Comparison of ENCODE assay signal across 28 cellular contexts in genomic region chr5:175595905-175596304, GRCh38.
"Had no signal": no experiment of that assay in that cellular context is flagged by ENCODE, and none has a peak within 500 bp of the region (broad histone marks: within the 10 kb centered on the region; RNA-seq: fewer than 3 reads in every experiment).

No MANE protein-coding gene starts in this region.

- ATAC-seq: naive thymus-derived CD8-positive, alpha-beta T cell; natural killer cell treated with Interleukin-12 subunit alpha and Interleukin-12 subunit beta and Interleukin-15 and Interleukin-18, amount 100 ng/mL, for 72 hours; psoas muscle; right cardiac atrium; right lobe of liver; stimulated activated memory B cell treated with anti-CD40 and anti-IgM and Interleukin-4, amounts not matched to agents 10 μg/mL and 1 μg/mL and 100 μg/mL, for 72 hours; stimulated activated naive CD8-positive, alpha-beta T cell treated with anti-CD3 and anti-CD28 coated beads, Interleukin-15, amount 100 ng/mL, for 72 hours; stimulated activated naive CD8-positive, alpha-beta T cell treated with anti-CD3 and anti-CD28 coated beads, Interleukin-15, Interleukin-2, amounts not matched to agents 100 U/mL and 50 U/mL, for 24 hours; upper lobe of right lung had no signal

- H3K27ac ChIP-seq: neural progenitor cell, ovary, parathyroid adenoma, psoas muscle, right lobe of liver, sigmoid colon, suprapubic skin, testis, tibial artery, transverse colon, upper lobe of right lung, uterus had no signal

- FAIRE-seq: small intestine had no signal

- H3K9ac ChIP-seq: neural progenitor cell, parathyroid adenoma had no signal

- H3K4me2 ChIP-seq: neural progenitor cell had no signal

- H3K4me3 Mint-ChIP-seq: naive thymus-derived CD8-positive, alpha-beta T cell; natural killer cell treated with Interleukin-12 subunit alpha and Interleukin-12 subunit beta and Interleukin-15 and Interleukin-18, amount 100 ng/mL, for 72 hours; neural progenitor cell; stimulated activated memory B cell treated with anti-CD40 and anti-IgM and Interleukin-4, amounts not matched to agents 10 μg/mL and 1 μg/mL and 100 μg/mL, for 72 hours; stimulated activated naive CD8-positive, alpha-beta T cell treated with anti-CD3 and anti-CD28 coated beads, Interleukin-15, amount 100 ng/mL, for 72 hours; type B pancreatic cell had no signal

- H3K4me1 Mint-ChIP-seq: stimulated activated memory B cell treated with anti-CD40 and anti-IgM and Interleukin-4, amounts not matched to agents 10 μg/mL and 1 μg/mL and 100 μg/mL, for 72 hours had no signal

- DNase-seq: naive thymus-derived CD8-positive, alpha-beta T cell; occipital lobe; ovary; psoas muscle; right cardiac atrium; right lobe of liver; sigmoid colon; small intestine; stimulated activated CD4-positive, alpha-beta T cell treated with anti-CD3 and anti-CD28 coated beads, Interleukin-15, amount 100 ng/mL, for 24 hours; stimulated activated CD4-positive, alpha-beta T cell treated with anti-CD3 and anti-CD28 coated beads, Interleukin-2, amount 100 ng/mL, for 24 hours; stimulated activated CD4-positive, alpha-beta T cell treated with anti-CD3 and anti-CD28 coated beads, Interleukin-2, amount 100 ng/mL, for 48 hours; stimulated activated CD4-positive, alpha-beta T cell treated with anti-CD3 and anti-CD28 coated beads, Interleukin-4, amount 100 ng/mL, for 24 hours; stimulated activated naive CD4-positive, alpha-beta T cell; stimulated activated naive CD8-positive, alpha-beta T cell treated with anti-CD3 and anti-CD28 coated beads, Interleukin-15, amount 100 ng/mL, for 72 hours; stimulated activated naive CD8-positive, alpha-beta T cell treated with anti-CD3 and anti-CD28 coated beads, Interleukin-15, Interleukin-2, amounts not matched to agents 100 U/mL and 50 U/mL, for 24 hours; substantia nigra; testis; tibial artery; transverse colon; upper lobe of right lung; uterus had no signal

- H3K79me2 ChIP-seq: parathyroid adenoma had no signal

- H3K9me3 ChIP-seq: ovary, psoas muscle, right lobe of liver, sigmoid colon, suprapubic skin, testis, tibial artery, transverse colon, upper lobe of right lung, uterus had no signal

- H3K4me3 ChIP-seq: neural progenitor cell, ovary, psoas muscle, right lobe of liver, sigmoid colon, suprapubic skin, testis, tibial artery, transverse colon, upper lobe of right lung, uterus had no signal

- H3K27me3 Mint-ChIP-seq: stimulated activated naive CD8-positive, alpha-beta T cell treated with anti-CD3 and anti-CD28 coated beads, Interleukin-15, amount 100 ng/mL, for 72 hours had no signal

- H3K4me1 ChIP-seq: neural progenitor cell, parathyroid adenoma, psoas muscle, right lobe of liver, sigmoid colon, suprapubic skin, testis, tibial artery, transverse colon, upper lobe of right lung, uterus had no signal

- H3K27me3 ChIP-seq: neural progenitor cell, ovary, right lobe of liver, testis, upper lobe of right lung, uterus had no signal

- H3K36me3 Mint-ChIP-seq: naive thymus-derived CD8-positive, alpha-beta T cell; natural killer cell treated with Interleukin-12 subunit alpha and Interleukin-12 subunit beta and Interleukin-15 and Interleukin-18, amount 100 ng/mL, for 72 hours; neural progenitor cell; stimulated activated memory B cell treated with anti-CD40 and anti-IgM and Interleukin-4, amounts not matched to agents 10 μg/mL and 1 μg/mL and 100 μg/mL, for 72 hours; type B pancreatic cell had no signal

- H3K27ac Mint-ChIP-seq: naive thymus-derived CD8-positive, alpha-beta T cell; natural killer cell treated with Interleukin-12 subunit alpha and Interleukin-12 subunit beta and Interleukin-15 and Interleukin-18, amount 100 ng/mL, for 72 hours; neural progenitor cell; progenitor cell of endocrine pancreas; stimulated activated memory B cell treated with anti-CD40 and anti-IgM and Interleukin-4, amounts not matched to agents 10 μg/mL and 1 μg/mL and 100 μg/mL, for 72 hours; type B pancreatic cell had no signal

- H3K36me3 ChIP-seq: neural progenitor cell, ovary, right lobe of liver, sigmoid colon, suprapubic skin, tibial artery, transverse colon, upper lobe of right lung, uterus had no signal

- H2AFZ ChIP-seq: neural progenitor cell, parathyroid adenoma had no signal

- H3K9me3 Mint-ChIP-seq: natural killer cell treated with Interleukin-12 subunit alpha and Interleukin-12 subunit beta and Interleukin-15 and Interleukin-18, amount 100 ng/mL, for 72 hours; type B pancreatic cell had no signal
